ENCODE assay signal across 8 cellular contexts in genomic region chr7:140397784-140398750, GRCh38. TPM values are rescaled to one million over a fixed set of nuclear protein-coding genes. Genes with fewer than 3 reads are reported as not detected.
DNase-seq lines count a peak whose midpoint lies in the region; ATAC-seq, FAIRE-seq and TF ChIP-seq lines count a peak whose summit lies in the region.

TSS of gene SLC37A3 (minus strand) at chr7:140398530. CDS start at chr7:140382526, 16,004 bp downstream.

- no peak for TF ChIP-seq CTCF in H1 (IDR thresholded peaks at IDR 0.05; ENCODE audit: control extremely low read depth in 1 of 3, insufficient read depth in 1 of 3, low read depth in 1 of 3, low read length in 3 of 3)

- H2BK20ac ChIP-seq in H1 (ENCODE audit: low read length) = no peak within 1 kb of the TSS

- peak within 1 kb of the TSS; percentile 5 for H3K56ac ChIP-seq in H1 (replicated peaks; ENCODE audit: insufficient read length, low read depth, low read length)

- H2BK120ac ChIP-seq in H1 (replicated peaks; ENCODE audit: low read depth, low read length) (no peak within 1 kb of the TSS), mesenchymal stem cell (ENCODE audit: low read depth, low read length) (peak within 1 kb of the TSS; percentile 99)

- H3K36me3 ChIP-seq in H1 (ENCODE audit: control insufficient read depth in 2 of 4, insufficient read depth in 4 of 4, low read length in 3 of 4) = no peaks in the 10 kb centered on the region
- H3K36me3 ChIP-seq in mesenchymal stem cell (ENCODE audit: control insufficient read depth in 1 of 2, insufficient read depth in 2 of 2, low read depth in 1 of 2, low read length in 2 of 2) = peaks cover 0 to 3% of the 10 kb centered on the region in 2 experiments

- peaks cover 4% of the 10 kb centered on the region for H3K79me1 ChIP-seq in H1 (ENCODE audit: low read depth, low read length)
- H3K79me1 ChIP-seq in mesenchymal stem cell (replicated peaks; ENCODE audit: low read length, poor library complexity, severe bottlenecking) = peaks cover 8% of the 10 kb centered on the region

- H3K18ac ChIP-seq in H1 (ENCODE audit: extremely low read depth, low read length) = no peak within 1 kb of the TSS; the same call in 1 of the 2 replicates
- peak within 1 kb of the TSS; percentile 90 to 92 for H3K18ac ChIP-seq in mesenchymal stem cell (ENCODE audit: low read depth in 1 of 2, low read length in 2 of 2)

- H3K9ac ChIP-seq in H1 (replicated peaks in 1 of 4; ENCODE audit: extremely low read depth in 1 of 4, low read depth in 3 of 4, low read length in 3 of 4) (peak within 1 kb of the TSS; percentile 66 to 82 (median 76)), mesenchymal stem cell (ENCODE audit: low read length) (peak within 1 kb of the TSS; percentile 94)

- peaks cover 2% of the 10 kb centered on the region; the same call in 1 of the 2 replicates for H3K23me2 ChIP-seq in H1 (ENCODE audit: low read depth, low read length)

- H4K91ac ChIP-seq in H1 (replicated peaks; ENCODE audit: insufficient read length, low read length) (peak within 1 kb of the TSS; percentile 65), mesenchymal stem cell (ENCODE audit: low read length) (peak within 1 kb of the TSS; percentile 79)

- H3K4me1 ChIP-seq in H1 (replicated peaks in 1 of 4; ENCODE audit: control insufficient read depth in 3 of 4, insufficient read depth in 4 of 4, low read length in 3 of 4) = peaks cover 0 to 8% (median 0%) of the 10 kb centered on the region in 4 experiments; a peak in 2 of 7 replicates
- peaks cover 14% of the 10 kb centered on the region for H3K4me1 ChIP-seq in mesenchymal stem cell (ENCODE audit: control insufficient read depth, insufficient read depth, low read depth, low read length)

- H3K14ac ChIP-seq in H1 (ENCODE audit: insufficient read length) (no peak within 1 kb of the TSS), mesenchymal stem cell (ENCODE audit: low read length in 2 of 2) (peak within 1 kb of the TSS; percentile 80 to 83)

- H3K4me2 ChIP-seq in H1 (ENCODE audit: insufficient read depth in 1 of 2, low read depth in 2 of 2, low read length in 2 of 2) = peak within 1 kb of the TSS; percentile 72 to 81
- peak within 1 kb of the TSS; percentile 97 for H3K4me2 ChIP-seq in mesenchymal stem cell (ENCODE audit: low read length, poor library complexity, severe bottlenecking)

- CTCF ChIA-PET in H1 (lab: Charles Lee; ENCODE audit: partially characterized antibody) = interaction anchor here (1.1 to 1.2 kb wide), 2 partner anchors 9 to 46 kb away, joined by 3 to 4 read pairs; no protein-coding TSS in a partner anchor

- peaks cover 23 to 48% of the 10 kb centered on the region in 2 experiments for H3K79me2 ChIP-seq in H1 (ENCODE audit: control insufficient read depth in 1 of 2, insufficient read depth in 2 of 2, low read length in 2 of 2)

- WGBS in H1 (ENCODE audit: extremely low coverage in 1 of 2, insufficient coverage in 1 of 2, insufficient read length in 1 of 2, insufficient replicate concordance in 2 of 2, low coverage in 1 of 2, low lambda C conversion rate in 2 of 2, missing lambda C conversion rate in 1 of 2), 2 experiments = 4% methylated on average over 16 of the region's 66 CpGs; no CpG with 5 or more reads in 1 of the 2 experiments
- WGBS in mesenchymal stem cell = under 1% methylated on average over 40 of the region's 66 CpGs

- H2BK15ac ChIP-seq in H1 (ENCODE audit: low read length) (no peak within 1 kb of the TSS), mesenchymal stem cell (ENCODE audit: low read depth, poor library complexity, severe bottlenecking) (peak within 1 kb of the TSS; percentile 67)

- H3K23ac ChIP-seq in H1 (ENCODE audit: insufficient read length) (no peak within 1 kb of the TSS), mesenchymal stem cell (ENCODE audit: low read length in 2 of 2) (peak within 1 kb of the TSS in 1 of 2 experiments; percentile 94)

- 0 out of 2 replicates have a peak within 1 kb of the TSS, but pooled peaks have one; percentile 47 for H2AFZ ChIP-seq in H1 (ENCODE audit: low read length)
- H2AFZ ChIP-seq in mesenchymal stem cell (ENCODE audit: low read depth, low read length) = peak within 1 kb of the TSS; percentile 83

- TF ChIP-seq POLR2A in H1 (IDR thresholded peaks at IDR 0.05; ENCODE audit: control extremely low read depth in 1 of 2, low read depth in 2 of 2, low read length in 2 of 2) = peak; percentile 73 to 86

- H4K20me1 ChIP-seq in H1 (replicated peaks in 1 of 2; ENCODE audit: control insufficient read depth in 1 of 2, insufficient read depth in 2 of 2, low read length in 2 of 2) = peaks cover 3 to 5% of the 10 kb centered on the region in 2 experiments

- H2AK5ac ChIP-seq in H1 (ENCODE audit: low read depth, low read length) = peak within 1 kb of the TSS; percentile 39; the same call in 1 of the 2 replicates
- H2AK5ac ChIP-seq in mesenchymal stem cell (ENCODE audit: low read length, severe bottlenecking) = peak within 1 kb of the TSS; percentile 89

- DNase-seq in C1 segment of cervical spinal cord (lab: John Stamatoyannopoulos, UW) (peak; percentile 18 to 85 (median 70)), NCI-H82 (lab: John Stamatoyannopoulos, UW) (peak; percentile 88), H1 (ENCODE audit: low read depth in 1 of 2, low spot score in 2 of 2) (peak; percentile 49 to 97), mesenchymal stem cell (peak; percentile 88)
- DNase-seq in activated CD8-positive, alpha-beta memory T cell treated with anti-CD3 and anti-CD28 coated beads for 48 hours (ENCODE audit: low read depth in 2 of 3, low spot score in 2 of 3) = peak; percentile 67 to 89 (median 72)
- peak; percentile 79 for DNase-seq in stimulated activated CD8-positive, alpha-beta memory T cell treated with anti-CD3 and anti-CD28 coated beads, Interleukin-12 subunit alpha, Interleukin-12 subunit beta, amount 100 ng/mL, for 4 hours (ENCODE audit: low read depth)

- H3K4me3 ChIP-seq in H1 (ENCODE audit: extremely low read depth in 1 of 4, insufficient read depth in 2 of 4, low read depth in 3 of 4, low read length in 4 of 4) (peak within 1 kb of the TSS; percentile 63 to 96 (median 94)), mesenchymal stem cell (ENCODE audit: insufficient read depth in 1 of 2, low read depth in 1 of 2, low read length in 2 of 2) (peak within 1 kb of the TSS; percentile 95 to 97)

- H3K27me3 ChIP-seq in H1 (replicated peaks in 1 of 4; ENCODE audit: control insufficient read depth in 3 of 4, extremely low read depth in 1 of 4, insufficient read depth in 3 of 4, low read length in 3 of 4) = no peaks in the 10 kb centered on the region
- no peaks in the 10 kb centered on the region for H3K27me3 ChIP-seq in mesenchymal stem cell (ENCODE audit: control insufficient read depth in 1 of 2, insufficient read depth in 1 of 2, low read length in 2 of 2)

- H3K9me3 ChIP-seq in H1 (ENCODE audit: insufficient read depth in 2 of 2, low read depth in 1 of 2, low read length in 1 of 2) (no peaks in the 10 kb centered on the region), mesenchymal stem cell (ENCODE audit: control insufficient read depth, low read length) (no peaks in the 10 kb centered on the region)

- H2BK5ac ChIP-seq in H1 (ENCODE audit: low read depth, low read length) (no peak within 1 kb of the TSS; the same call in 1 of the 2 replicates), mesenchymal stem cell (ENCODE audit: low read depth, low read length, poor library complexity, severe bottlenecking) (no peak within 1 kb of the TSS)

- ATAC-seq in GM19328 (IDR thresholded peaks at IDR 0.05; ENCODE audit: unreplicated experiment) = peak; percentile 97
- ATAC-seq in HG03469 (IDR thresholded peaks at IDR 0.05; ENCODE audit: unreplicated experiment) = peak; percentile 97

- no peak for FAIRE-seq in H1 (lab: Jason Lieb, UNC)

- peak within 1 kb of the TSS; percentile 74 for H4K5ac ChIP-seq in H1 (ENCODE audit: insufficient read length, low read depth, low read length)

- H4K8ac ChIP-seq in H1 (ENCODE audit: extremely low read depth, insufficient read depth, low read length) = peak within 1 kb of the TSS; percentile 86; the same call in 1 of the 2 replicates
- H4K8ac ChIP-seq in mesenchymal stem cell (ENCODE audit: low read length) = peak within 1 kb of the TSS; percentile 82

- TF ChIP-seq EP300 in H1 (IDR thresholded peaks at IDR 0.05; ENCODE audit: borderline replicate concordance in 1 of 2, low read depth in 2 of 2, low read length in 2 of 2) = no peak

- H2BK12ac ChIP-seq in H1 (ENCODE audit: low read depth, low read length) (no peak within 1 kb of the TSS), mesenchymal stem cell (ENCODE audit: low read length in 2 of 2) (peak within 1 kb of the TSS in 1 of 2 experiments; percentile 10)

- H3K27ac ChIP-seq in H1 (ENCODE audit: low read depth, low read length) = no peak within 1 kb of the TSS; the same call in 1 of the 2 replicates
- H3K27ac ChIP-seq in mesenchymal stem cell (ENCODE audit: low read length, poor library complexity, severe bottlenecking) = peak within 1 kb of the TSS; percentile 7

- POLR2A ChIA-PET in H1 (lab: Charles Lee; ENCODE audit: partially characterized antibody) = interaction anchor here (0.7 to 1.4 kb wide), 5 partner anchors 12 to 334 kb away, joined by 3 to 5 read pairs (median 3); no protein-coding TSS in a partner anchor

- peak in 1 of 2 experiments; percentile 8; a peak in 1 of 4 replicates for TF ChIP-seq RAD21 in H1 (IDR thresholded peaks at IDR 0.05 in 1 of 2, conservative IDR thresholded peaks at IDR 0.05 in 1 of 2; ENCODE audit: low read depth in 2 of 2, low read length in 2 of 2)

- H3K4ac ChIP-seq in H1 (replicated peaks; ENCODE audit: insufficient read length, low read depth, low read length) (peak within 1 kb of the TSS; percentile 32), mesenchymal stem cell (ENCODE audit: low read depth in 1 of 2, low read length in 2 of 2) (peak within 1 kb of the TSS in 1 of 2 experiments; percentile 90)

TF ChIP-seq in H1, 55 proteins besides CTCF, POLR2A, EP300 and RAD21 (continues in another document):
- TF ChIP-seq CHD1 (IDR thresholded peaks at IDR 0.05; ENCODE audit: low read depth, low read length) = no peak
- no peak for TF ChIP-seq CBX5 (IDR thresholded peaks at IDR 0.05; ENCODE audit: low read depth, low read length)
- peak; percentile 97 for TF ChIP-seq ATF3 (IDR thresholded peaks at IDR 0.05; ENCODE audit: insufficient read depth, low read depth, low read length)

RNA-seq across cellular contexts. Expression of gene SLC37A3, which starts in this region (rescaled TPM):
- total RNA-seq in H1 (2021; fragmentation: NEBNext Ultra II Directional; extraction: Animal tissue kit (Norgen Biotek cat#: 25700)) = 47.3 and 58.2 TPM in 2 replicates
- polyA plus RNA-seq in H1 (2011; rRNA removed) = 71.0 and 74.1 TPM in 2 replicates
- 81.6 TPM for polyA plus RNA-seq in H1 (2011; cell fraction: cytosol; rRNA removed)
- polyA plus RNA-seq in H1 (2011; cell fraction: nucleus; rRNA removed) = 91.2 TPM
- polyA plus RNA-seq in H1 (2012, experiment 1 of 2) = 35.5 to 45.0 TPM (median 40.6 TPM) in 4 replicates
- 6.0 TPM for polyA plus RNA-seq in H1 (2012, experiment 2 of 2)
- 54.0 TPM for polyA plus RNA-seq in H1 (2013, experiment 1 of 2)
- 57.0 TPM for polyA plus RNA-seq in H1 (2013, experiment 2 of 2)
- polyA minus RNA-seq in H1 (2011; rRNA and poly(A)+ RNA removed) = 113 and 115 TPM in 2 replicates
- 31.4 TPM for polyA minus RNA-seq in H1 (2011; cell fraction: cytosol; rRNA and poly(A)+ RNA removed)
- polyA minus RNA-seq in H1 (2011; cell fraction: nucleus; rRNA and poly(A)+ RNA removed) = 93.1 TPM
- polyA plus RNA-seq in mesenchymal stem cell (2013, experiment 1 of 2) = 34.5 TPM
- polyA plus RNA-seq in mesenchymal stem cell (2013, experiment 2 of 2) = 33.0 TPM
